Comparison of ENCODE assay signal across 15 cellular contexts in genomic region chr3:34008191-34008590, GRCh38.
DNase-seq lines count a peak whose midpoint lies in the region; ATAC-seq and TF ChIP-seq lines count a peak whose summit lies in the region.
"Had no signal": no experiment of that assay in that cellular context is flagged by ENCODE, and none has a peak within 500 bp of the region (broad histone marks: within the 10 kb centered on the region; RNA-seq: fewer than 3 reads in every experiment).

No MANE protein-coding gene starts in this region.

- H3K27ac Mint-ChIP-seq in activated B cell treated with CpG ODN at 0.5 μM for 24 hours = no peak overlapping the region

- no peak overlapping the region for H3K4me3 ChIP-seq in Peyer's patch
- H3K4me3 ChIP-seq: lower lobe of right lung had no signal

- TF ChIP-seq POLR2A in Peyer's patch (IDR thresholded peaks at IDR 0.05) = no peak

- no peaks in the 10 kb centered on the region for H3K9me3 Mint-ChIP-seq in activated B cell treated with CpG ODN at 0.5 μM for 24 hours

- H3K4me1 Mint-ChIP-seq in activated B cell treated with CpG ODN at 0.5 μM for 24 hours = peaks cover 11% of the 10 kb centered on the region

- no peak overlapping the region for H3K4me3 Mint-ChIP-seq in activated B cell treated with CpG ODN at 0.5 μM for 24 hours

- H3K36me3 ChIP-seq in Peyer's patch = no peaks in the 10 kb centered on the region
- H3K36me3 ChIP-seq: lower lobe of right lung had no signal

- CTCF ChIA-PET in activated B cell treated with CpG ODN at 0.5 μM for 24 hours (lab: Charles Lee) = no interaction called here

- TF ChIP-seq CTCF in activated B cell treated with CpG ODN at 0.5 μM for 24 hours (IDR thresholded peaks at IDR 0.05) = no peak
- TF ChIP-seq CTCF in Peyer's patch (IDR thresholded peaks at IDR 0.05) = no peak

- H3K36me3 Mint-ChIP-seq in activated B cell treated with CpG ODN at 0.5 μM for 24 hours (ENCODE audit: low read depth) = no peaks in the 10 kb centered on the region

- peaks cover 0 to 9% (median 0%) of the 10 kb centered on the region in 4 donors for H3K4me1 ChIP-seq in Peyer's patch

- H3K27ac ChIP-seq in Peyer's patch = no peak overlapping the region
- H3K27ac ChIP-seq: foreskin keratinocyte, lower lobe of right lung had no signal

- no peaks in the 10 kb centered on the region for H3K27me3 ChIP-seq in Peyer's patch

- intact Hi-C loops in activated B cell treated with CpG ODN at 0.5 μM for 24 hours (cut with micrococcal nuclease) = no loop called here

- POLR2A ChIA-PET in activated B cell treated with CpG ODN at 0.5 μM for 24 hours (lab: Charles Lee) = no interaction called here

- peak; percentile 69 for DNase-seq in ELF-1 (ENCODE audit: low read depth, low spot score)
- no peak for DNase-seq in activated B cell treated with CpG ODN at 0.5 μM for 24 hours
- DNase-seq in left kidney (ENCODE audit: low read depth, low spot score) = peak; percentile 47
- DNase-seq in Peyer's patch = no peak
- no peak for DNase-seq in putamen (ENCODE audit: low spot score)
- DNase-seq in HT-29 (ENCODE audit: low spot score) = no peak
- DNase-seq: cerebellar nuclear complex, foreskin keratinocyte, lower lobe of right lung, NCI-H345, posterior cingulate gyrus, SIG-M5 had no signal

- ATAC-seq in HG02981 (IDR thresholded peaks at IDR 0.05; ENCODE audit: unreplicated experiment) = peak; percentile 44
- peak; percentile 98 for ATAC-seq in activated B cell treated with CpG ODN at 0.5 μM for 24 hours (ENCODE audit: low read depth)
- no peak for ATAC-seq in HG03045 (IDR thresholded peaks at IDR 0.05; ENCODE audit: unreplicated experiment)
- ATAC-seq: activated CD4-positive, CD25-positive, alpha-beta regulatory T cell treated with anti-CD3 and anti-CD28 coated beads, Interleukin-2, amount 50 U/mL, for 24 hours; foreskin keratinocyte; lower lobe of right lung had no signal

- H3K27me3 Mint-ChIP-seq in activated B cell treated with CpG ODN at 0.5 μM for 24 hours = no peaks in the 10 kb centered on the region

- H3K9me3 ChIP-seq in Peyer's patch = no peaks in the 10 kb centered on the region
- H3K9me3 ChIP-seq: lower lobe of right lung had no signal

Comparison
In these comparisons a context has a peak if more than half of its experiments do, and no peak if none do; other contexts are left out.
1. DNase-seq: peak in ELF-1 (single experiment) and left kidney (single experiment); none in activated B cell treated with CpG ODN at 0.5 μM for 24 hours (single experiment), Peyer's patch (0 of 3), putamen (single experiment) and HT-29 (single experiment).